ENCODE assay signal across 16 cellular contexts in genomic region chr5:129977810-129978209, GRCh38.
DNase-seq lines count a peak whose midpoint lies in the region; ATAC-seq and TF ChIP-seq lines count a peak whose summit lies in the region.
"Had no signal": no experiment of that assay in that cellular context is flagged by ENCODE, and none has a peak within 500 bp of the region (broad histone marks: within the 10 kb centered on the region; RNA-seq: fewer than 3 reads in every experiment).

No MANE protein-coding gene starts in this region.

- no peaks in the 10 kb centered on the region for H3K27me3 Mint-ChIP-seq in osteocyte (ENCODE audit: unreplicated experiment)

- peaks cover 8% of the 10 kb centered on the region for H3K36me3 Mint-ChIP-seq in osteocyte (ENCODE audit: unreplicated experiment)
- H3K36me3 Mint-ChIP-seq: immature natural killer cell had no signal

- H3K27ac Mint-ChIP-seq in osteocyte (ENCODE audit: unreplicated experiment): peak overlapping the region; percentile 27
- H3K27ac Mint-ChIP-seq: activated T-helper 1 cell treated with anti-CD3 and anti-CD28 coated beads, Interleukin-12 subunit alpha, Interleukin-12 subunit beta, Interleukin-2, Interleukin-4 antibody, amounts not matched to agents 30 ng/mL and 10 ng/mL and 1 ng/mL, durations not matched to agents 14 hours and 24 hours and 36 hours; GM23338; immature natural killer cell had no signal

- no peak for TF ChIP-seq EP300 in tibial nerve (IDR thresholded peaks at IDR 0.05)

- H3K27ac ChIP-seq in tibial nerve: no peak overlapping the region
- H3K27ac ChIP-seq: BLaER1, epithelial cell of prostate, SJCRH30 had no signal

- no peak for TF ChIP-seq POLR2A in tibial nerve (IDR thresholded peaks at IDR 0.05)

- no peak overlapping the region for H3K4me3 ChIP-seq in tibial nerve
- H3K4me3 ChIP-seq: BLaER1, GM23338, SJCRH30 had no signal

- peaks cover 8% of the 10 kb centered on the region for H3K9me3 Mint-ChIP-seq in osteocyte (ENCODE audit: unreplicated experiment)
- H3K9me3 Mint-ChIP-seq: activated T-helper 1 cell treated with anti-CD3 and anti-CD28 coated beads, Interleukin-12 subunit alpha, Interleukin-12 subunit beta, Interleukin-2, Interleukin-4 antibody, amounts not matched to agents 30 ng/mL and 10 ng/mL and 1 ng/mL, durations not matched to agents 14 hours and 24 hours and 36 hours; GM23338 had no signal

- peak; percentile 75 for ATAC-seq in GM19372 (IDR thresholded peaks at IDR 0.05; ENCODE audit: low read depth, unreplicated experiment)
- ATAC-seq in GM21723 (IDR thresholded peaks at IDR 0.05; ENCODE audit: unreplicated experiment): peak; percentile 61
- ATAC-seq in HG03159 (IDR thresholded peaks at IDR 0.05; ENCODE audit: unreplicated experiment): peak; percentile 89
- ATAC-seq: GM23338 had no signal

- no peaks in the 10 kb centered on the region for H3K4me1 ChIP-seq in tibial nerve
- H3K4me1 ChIP-seq: SJCRH30 had no signal

- no peaks in the 10 kb centered on the region for H3K27me3 ChIP-seq in tibial nerve
- H3K27me3 ChIP-seq: BLaER1, SJCRH30 had no signal

- H3K36me3 ChIP-seq in tibial nerve: no peaks in the 10 kb centered on the region
- H3K36me3 ChIP-seq: BLaER1, SJCRH30 had no signal

- H3K4me1 Mint-ChIP-seq in osteocyte (ENCODE audit: unreplicated experiment): peaks cover 14% of the 10 kb centered on the region
- H3K4me1 Mint-ChIP-seq: GM23338, immature natural killer cell had no signal

- H3K9me3 ChIP-seq in tibial nerve: peaks cover 0 to 5% (median 0%) of the 10 kb centered on the region in 4 donors
- H3K9me3 ChIP-seq: BLaER1, SJCRH30 had no signal

- no peak overlapping the region for H3K4me3 Mint-ChIP-seq in osteocyte (ENCODE audit: unreplicated experiment)
- H3K4me3 Mint-ChIP-seq: activated T-helper 1 cell treated with anti-CD3 and anti-CD28 coated beads, Interleukin-12 subunit alpha, Interleukin-12 subunit beta, Interleukin-2, Interleukin-4 antibody, amounts not matched to agents 30 ng/mL and 10 ng/mL and 1 ng/mL, durations not matched to agents 14 hours and 24 hours and 36 hours; GM23338; immature natural killer cell had no signal

- DNase-seq in osteocyte (ENCODE audit: extremely low spot score, unreplicated experiment) (no peak), tibial nerve (ENCODE audit: low spot score in 2 of 2) (no peak), COLO668 (lab: John Stamatoyannopoulos, UW; ENCODE audit: unreplicated experiment) (no peak)
- no peak for DNase-seq in effector CD4-positive, alpha-beta T cell
- DNase-seq: activated CD4-positive, alpha-beta T cell treated with anti-CD3 and anti-CD28 coated beads, Interleukin-2, amount 50 U/mL, for 48 hours; amygdala; immature natural killer cell; NCI-H2227 treated with DMSO at 0.1 percent for 48 hours; SJCRH30 had no signal

- TF ChIP-seq CTCF in osteocyte (IDR thresholded peaks at IDR 0.05): no peak
- no peak for TF ChIP-seq CTCF in tibial nerve (IDR thresholded peaks at IDR 0.05)
